ENCODE assay signal across 18 cellular contexts in the genomic region with DNA sequence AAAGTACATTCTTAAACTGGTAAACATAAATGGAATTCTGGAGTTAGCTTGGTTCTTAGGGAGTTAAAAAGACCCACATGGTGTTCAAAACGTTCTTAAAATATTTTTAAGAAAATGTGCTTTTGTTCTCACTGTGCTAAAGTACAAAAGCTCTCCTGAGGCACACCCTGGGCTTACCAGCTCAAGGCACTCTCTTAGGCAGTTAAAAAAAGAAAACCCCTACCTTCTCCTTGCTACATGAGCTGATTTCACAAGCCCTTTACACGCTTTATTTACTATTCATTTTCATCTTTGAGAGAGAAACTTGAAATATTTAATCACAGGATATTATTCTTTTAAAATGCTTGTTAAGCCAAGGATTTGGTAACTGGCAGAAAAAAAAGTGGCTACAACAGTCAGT.
DNase-seq lines count a peak whose midpoint lies in the region; ATAC-seq and TF ChIP-seq lines count a peak whose summit lies in the region.
"Had no signal": no experiment of that assay in that cellular context is flagged by ENCODE, and none has a peak within 500 bp of the region (broad histone marks: within the 10 kb centered on the region; RNA-seq: fewer than 3 reads in every experiment).

No MANE protein-coding gene starts in this region.

- peak overlapping the region; percentile 90 for H3K27ac ChIP-seq in SJCRH30
- peak overlapping the region; percentile 34 for H3K27ac ChIP-seq in lower lobe of right lung
- H3K27ac ChIP-seq in transverse colon, result peak overlapping the region; percentile 10 to 64 (median 63)
- H3K27ac ChIP-seq: ascending aorta, SK-N-MC, tibial artery had no signal

- no peak for TF ChIP-seq POLR2A in transverse colon (IDR thresholded peaks at IDR 0.05)

- TF ChIP-seq EP300 in transverse colon (IDR thresholded peaks at IDR 0.05; ENCODE audit: low read depth), result no peak

- ATAC-seq in lower lobe of right lung (peak in 1 of 2 donors; percentile 86), HG03520 (IDR thresholded peaks at IDR 0.05; ENCODE audit: unreplicated experiment) (no peak)
- ATAC-seq: activated CD8-positive, alpha-beta T cell treated with anti-CD3 and anti-CD28 coated beads, Interleukin-2, amount 10 ng/mL, durations not matched to agents 7 days and 5 days; naive thymus-derived CD4-positive, alpha-beta T cell had no signal

- H3K27me3 ChIP-seq in SJCRH30 (no peaks in the 10 kb centered on the region), lower lobe of right lung (ENCODE audit: low read depth) (no peaks in the 10 kb centered on the region), transverse colon (no peaks in the 10 kb centered on the region)
- H3K27me3 ChIP-seq: ascending aorta, right atrium auricular region, tibial artery had no signal

- in situ Hi-C loops in transverse colon (cut with MboI; ENCODE audit: low pct_ligation_motif_present in 1 of 4, low pct_unique_long_range_greater_than_20kb in 1 of 4, low sequenced_read_pairs in 3 of 4), result no loop called here

- no peaks in the 10 kb centered on the region for H3K36me3 ChIP-seq in SJCRH30
- H3K36me3 ChIP-seq in lower lobe of right lung, result no peaks in the 10 kb centered on the region
- H3K36me3 ChIP-seq in transverse colon, result no peaks in the 10 kb centered on the region
- H3K36me3 ChIP-seq: ascending aorta, right atrium auricular region, tibial artery had no signal

- 15 to 44% methylated on average over 2 of the region's 2 CpGs for WGBS in transverse colon (ENCODE audit: low coverage in 1 of 2), 2 donors

- H3K4me3 ChIP-seq in SJCRH30 (peak overlapping the region; percentile 53), lower lobe of right lung (peak overlapping the region; percentile 8), transverse colon (peak overlapping the region in 1 of 4 donors; percentile 14)
- H3K4me3 ChIP-seq: tibial artery had no signal

- TF ChIP-seq CTCF in lower lobe of right lung (IDR thresholded peaks at IDR 0.05) (no peak), transverse colon (IDR thresholded peaks at IDR 0.05) (no peak)

- DNase-seq in NOMO-1 treated with DMSO at 0.1 percent for 48 hours (lab: John Stamatoyannopoulos, UW; ENCODE audit: unreplicated experiment), result peak; percentile 0
- no peak for DNase-seq in NOMO-1 treated with dmso at 0.1 percent for 144 hours (lab: John Stamatoyannopoulos, UW; ENCODE audit: unreplicated experiment)
- DNase-seq in SJCRH30, result peak in 1 of 2 experiments; percentile 45
- no peak for DNase-seq in lower lobe of right lung
- DNase-seq in transverse colon, result no peak
- no peak for DNase-seq in OCI-M2 (lab: John Stamatoyannopoulos, UW; ENCODE audit: unreplicated experiment)
- DNase-seq in RPMI8226, result no peak
- DNase-seq: activated CD8-positive, alpha-beta T cell treated with anti-CD3 and anti-CD28 coated beads, Interleukin-2, amount 10 ng/mL, durations not matched to agents 7 days and 5 days; activated gamma-delta T cell; Kasumi-1; naive thymus-derived CD4-positive, alpha-beta T cell; stimulated activated CD4-positive, alpha-beta T cell treated with anti-CD3 and anti-CD28 coated beads, Interleukin-2, amount 100 ng/mL, for 48 hours; stimulated activated CD8-positive, alpha-beta memory T cell treated with anti-CD3 and anti-CD28 coated beads, Interleukin-4, amount 100 ng/mL, for 48 hours; tibial artery had no signal

- H3K9me3 ChIP-seq in SJCRH30 (replicated peaks) (no peaks in the 10 kb centered on the region), lower lobe of right lung (peaks cover 9% of the 10 kb centered on the region), transverse colon (peaks cover 3 to 12% of the 10 kb centered on the region in 2 donors)

- intact Hi-C loops in lower lobe of right lung (cut with DNase I), result no loop called here
- intact Hi-C loops in transverse colon (cut with DNase I; ENCODE audit: low total_unique reads), result no loop called here

- H3K4me1 ChIP-seq in SJCRH30 (peaks cover 44% of the 10 kb centered on the region), lower lobe of right lung (peaks cover 7% of the 10 kb centered on the region), transverse colon (peaks cover 4 to 38% (median 17%) of the 10 kb centered on the region in 4 donors)
- H3K4me1 ChIP-seq: ascending aorta, tibial artery had no signal

Comparison
In these comparisons a context has a peak if more than half of its experiments do, and no peak if none do; other contexts are left out.
1. H3K27ac ChIP-seq: peak in every context shown above with its lines; median percentile 90 in SJCRH30; 63 in transverse colon; 34 in lower lobe of right lung.